In the genomic region with DNA sequence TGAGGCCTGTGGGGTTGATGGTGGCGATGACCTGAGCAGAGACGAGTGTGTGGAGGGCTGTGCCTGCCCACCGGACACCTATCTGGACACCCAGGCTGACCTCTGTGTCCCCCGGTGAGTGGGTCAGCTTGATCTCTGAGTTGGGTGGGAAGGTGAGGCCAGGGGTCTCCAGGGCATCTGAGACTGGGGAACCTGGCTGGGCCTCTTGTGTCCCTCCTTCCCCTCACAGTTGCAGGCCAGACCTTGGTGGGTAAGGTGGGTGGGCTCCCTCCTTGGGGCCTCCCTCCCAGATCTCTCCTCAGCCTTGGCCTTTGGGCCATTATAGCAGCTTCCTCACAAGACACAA, we compare ENCODE assay signal across 29 cellular contexts. TPM values are rescaled to one million over a fixed set of nuclear protein-coding genes. Genes with fewer than 3 reads are reported as not detected.
"Had no signal": no experiment of that assay in that cellular context is flagged by ENCODE, and none has a peak within 500 bp of the region (broad histone marks: within the 10 kb centered on the region; RNA-seq: fewer than 3 reads in every experiment).

No MANE protein-coding gene starts in this region.

- H3K27me3 Mint-ChIP-seq: activated naive CD8-positive, alpha-beta T cell treated with anti-CD3 and anti-CD28 coated beads for 36 hours had no signal

- H3K27ac Mint-ChIP-seq: activated CD4-positive, alpha-beta T cell treated with anti-CD3 and anti-CD28 coated beads for 36 hours; activated CD8-positive, alpha-beta T cell treated with anti-CD3 and anti-CD28 coated beads, Interleukin-2, amount 10 ng/mL, durations not matched to agents 7 days and 5 days; activated naive CD4-positive, alpha-beta T cell treated with anti-CD3 and anti-CD28 coated beads, Interleukin-2, amount 10 ng/mL, durations not matched to agents 7 days and 5 days; activated naive CD8-positive, alpha-beta T cell treated with anti-CD3 and anti-CD28 coated beads for 36 hours; activated T-helper 17 cell treated with anti-CD3 and anti-CD28 coated beads, Interleukin-2, amount 50 U/mL, for 72 hours had no signal

- H3K36me3 Mint-ChIP-seq: activated naive CD4-positive, alpha-beta T cell treated with anti-CD3 and anti-CD28 coated beads, Interleukin-2, amount 10 ng/mL, durations not matched to agents 7 days and 5 days; activated naive CD8-positive, alpha-beta T cell treated with anti-CD3 and anti-CD28 coated beads for 36 hours had no signal

- H3K9me3 Mint-ChIP-seq: activated naive CD4-positive, alpha-beta T cell treated with anti-CD3 and anti-CD28 coated beads, Interleukin-2, amount 10 ng/mL, durations not matched to agents 7 days and 5 days; activated naive CD8-positive, alpha-beta T cell treated with anti-CD3 and anti-CD28 coated beads for 36 hours; activated T-helper 17 cell treated with anti-CD3 and anti-CD28 coated beads, Interleukin-2, amount 50 U/mL, for 72 hours had no signal

- H3K4me1 Mint-ChIP-seq: activated T-helper 17 cell treated with anti-CD3 and anti-CD28 coated beads, Interleukin-2, amount 50 U/mL, for 72 hours had no signal

- H3K4me3 Mint-ChIP-seq: activated CD4-positive, alpha-beta T cell treated with anti-CD3 and anti-CD28 coated beads for 36 hours; activated CD8-positive, alpha-beta T cell treated with anti-CD3 and anti-CD28 coated beads, Interleukin-2, amount 10 ng/mL, durations not matched to agents 7 days and 5 days; activated naive CD4-positive, alpha-beta T cell treated with anti-CD3 and anti-CD28 coated beads, Interleukin-2, amount 10 ng/mL, durations not matched to agents 7 days and 5 days; activated naive CD8-positive, alpha-beta T cell treated with anti-CD3 and anti-CD28 coated beads for 36 hours; activated T-helper 17 cell treated with anti-CD3 and anti-CD28 coated beads, Interleukin-2, amount 50 U/mL, for 72 hours had no signal

- DNase-seq: activated CD4-positive, alpha-beta T cell treated with anti-CD3 and anti-CD28 coated beads for 36 hours; activated CD4-positive, alpha-beta T cell treated with anti-CD3 and anti-CD28 coated beads, Interleukin-2, amount 50 U/mL, for 1 hour; activated CD8-positive, alpha-beta T cell treated with anti-CD3 and anti-CD28 coated beads, Interleukin-2, amount 10 ng/mL, durations not matched to agents 7 days and 5 days; activated gamma-delta T cell treated with Interleukin-2 at 50 U/mL for 16 hours; activated naive CD4-positive, alpha-beta T cell treated with anti-CD3 and anti-CD28 coated beads, Interleukin-2, amount 10 ng/mL, durations not matched to agents 7 days and 5 days; activated naive CD8-positive, alpha-beta T cell treated with anti-CD3 and anti-CD28 coated beads for 36 hours; activated T-cell treated with anti-CD3 and anti-CD28 coated beads, Interleukin-2, amount 50 U/mL, for 48 hours; brain microvascular endothelial cell; Karpas-422; MM.1S; NCI-H1105 treated with DMSO at 0.1 percent for 48 hours; NCI-H1436 treated with DMSO at 0.1 percent for 48 hours; NCI-H187; NCI-H2081 treated with DMSO at 0.1 percent for 48 hours; NCI-H2171; NCI-H2227 treated with DMSO at 0.1 percent for 48 hours; NCI-H526; NCI-H774; RPMI8226; SJCRH30; SK-N-SH; T-helper 1 cell had no signal

- ATAC-seq: activated CD4-positive, alpha-beta T cell treated with anti-CD3 and anti-CD28 coated beads for 36 hours; activated CD8-positive, alpha-beta T cell treated with anti-CD3 and anti-CD28 coated beads, Interleukin-2, amount 10 ng/mL, durations not matched to agents 7 days and 5 days; activated T-helper 17 cell treated with anti-CD3 and anti-CD28 coated beads, Interleukin-2, amount 50 U/mL, for 72 hours; K562; Panc1; Right ventricle myocardium inferior had no signal

RNA-seq across cellular contexts. Expression of a gene that starts 27.7 kb away (rescaled TPM):
- total RNA-seq: activated CD4-positive, alpha-beta T cell treated with anti-CD3 and anti-CD28 coated beads for 36 hours; activated CD8-positive, alpha-beta T cell treated with anti-CD3 and anti-CD28 coated beads, Interleukin-2, amount 10 ng/mL, durations not matched to agents 7 days and 5 days; activated naive CD8-positive, alpha-beta T cell treated with anti-CD3 and anti-CD28 coated beads for 36 hours; activated T-helper 17 cell treated with anti-CD3 and anti-CD28 coated beads, Interleukin-2, amount 50 U/mL, for 72 hours; K562; NCI-H460; OCI-LY7; Right ventricle myocardium inferior; T-helper 2 cell treated with Interferon-gamma antibody and Interleukin-4, amounts not matched to agents 100 ng/mL and 5 ng/mL, for 36 hours had no signal

RNA-seq across cellular contexts. Expression of a gene that starts 30.6 kb away (rescaled TPM):
- total RNA-seq: activated CD4-positive, alpha-beta T cell treated with anti-CD3 and anti-CD28 coated beads for 36 hours; activated CD8-positive, alpha-beta T cell treated with anti-CD3 and anti-CD28 coated beads, Interleukin-2, amount 10 ng/mL, durations not matched to agents 7 days and 5 days; activated naive CD8-positive, alpha-beta T cell treated with anti-CD3 and anti-CD28 coated beads for 36 hours; activated T-helper 17 cell treated with anti-CD3 and anti-CD28 coated beads, Interleukin-2, amount 50 U/mL, for 72 hours; K562; OCI-LY7; Right ventricle myocardium inferior; T-helper 2 cell treated with Interferon-gamma antibody and Interleukin-4, amounts not matched to agents 100 ng/mL and 5 ng/mL, for 36 hours had no signal
